Comparison of ENCODE assay signal across 27 cellular contexts in genomic region chr2:84116132-84116531, GRCh38.
"Had no signal": no experiment of that assay in that cellular context is flagged by ENCODE, and none has a peak within 500 bp of the region (broad histone marks: within the 10 kb centered on the region; RNA-seq: fewer than 3 reads in every experiment).

No MANE protein-coding gene starts in this region.

- ATAC-seq: activated CD4-positive, alpha-beta T cell treated with anti-CD3 and anti-CD28 coated beads for 36 hours; activated CD8-positive, alpha-beta memory T cell treated with anti-CD3 and anti-CD28 coated beads, Interleukin-2, amount 10 ng/mL, durations not matched to agents 7 days and 5 days; activated CD8-positive, alpha-beta T cell treated with anti-CD3 and anti-CD28 coated beads, Interleukin-2, amount 10 ng/mL, durations not matched to agents 7 days and 5 days; activated naive CD8-positive, alpha-beta T cell treated with anti-CD3 and anti-CD28 coated beads, Interleukin-2, amount 50 U/mL, for 24 hours; body of pancreas; effector memory CD8-positive, alpha-beta T cell; gastroesophageal sphincter; T-helper 17 cell had no signal

- DNase-seq: activated CD4-positive, alpha-beta memory T cell treated with anti-CD3 and anti-CD28 coated beads for 36 hours; activated CD4-positive, alpha-beta T cell treated with anti-CD3 and anti-CD28 coated beads for 36 hours; activated CD4-positive, alpha-beta T cell treated with anti-CD3 and anti-CD28 coated beads, Interleukin-2, amount 10 ng/mL, durations not matched to agents 24 days and 14 days; activated CD4-positive, CD25-positive, alpha-beta regulatory T cell; activated CD4-positive, CD25-positive, alpha-beta regulatory T cell treated with anti-CD3 and anti-CD28 coated beads, Interleukin-2, amount 50 U/mL, for 72 hours; activated CD8-positive, alpha-beta memory T cell treated with anti-CD3 and anti-CD28 coated beads, Interleukin-2, amount 10 ng/mL, durations not matched to agents 7 days and 5 days; activated CD8-positive, alpha-beta memory T cell treated with anti-CD3 and anti-CD28 coated beads, Interleukin-2, amount 50 U/mL, for 4 hours; activated CD8-positive, alpha-beta T cell treated with anti-CD3 and anti-CD28 coated beads, Interleukin-2, amount 10 ng/mL, durations not matched to agents 7 days and 5 days; activated effector memory CD4-positive, alpha-beta T cell treated with anti-CD3 and anti-CD28 coated beads, Interleukin-2, amount 50 U/mL, for 16 hours; activated naive CD4-positive, alpha-beta T cell treated with anti-CD3 and anti-CD28 coated beads for 36 hours; activated naive CD8-positive, alpha-beta T cell treated with anti-CD3 and anti-CD28 coated beads for 36 hours; activated naive CD8-positive, alpha-beta T cell treated with anti-CD3 and anti-CD28 coated beads, Interleukin-2, amount 50 U/mL, for 24 hours; activated T-cell treated with anti-CD3 and anti-CD28 coated beads, Interleukin-2, amount 50 U/mL, for 1 hour; activated T-cell treated with anti-CD3 and anti-CD28 coated beads, Interleukin-2, amount 50 U/mL, for 48 hours; adrenal gland; amygdala; aorta; body of pancreas; dermis blood vessel endothelial cell; effector CD4-positive, alpha-beta T cell; effector memory CD8-positive, alpha-beta T cell; esophagus squamous epithelium; foreskin melanocyte; T-helper 17 cell had no signal

- H3K4me3 ChIP-seq: adrenal gland, body of pancreas, coronary artery, esophagus squamous epithelium, gastroesophageal sphincter had no signal

- H3K27me3 ChIP-seq: adrenal gland, body of pancreas, esophagus squamous epithelium, gastroesophageal sphincter had no signal

- H3K4me1 ChIP-seq: adrenal gland, body of pancreas, esophagus squamous epithelium, gastroesophageal sphincter had no signal

- H3K9me3 ChIP-seq: body of pancreas, esophagus squamous epithelium had no signal

- H3K36me3 ChIP-seq: adrenal gland, esophagus squamous epithelium, gastroesophageal sphincter had no signal

- H3K27ac ChIP-seq: adrenal gland, body of pancreas, coronary artery, epithelial cell of prostate, esophagus squamous epithelium, gastroesophageal sphincter had no signal
